ENCODE assay signal across 1 cellular context in genomic region chr10:103472005-103472404, GRCh38.
TF ChIP-seq lines count a peak whose summit lies in the region.

No MANE protein-coding gene starts in this region.

TF ChIP-seq in GM23338, 12 proteins besides CTCF, POLR2A, EP300 and RAD21 (continued from another document):
- no peak for TF ChIP-seq ZNF462 (CRISPR knock-in tag; IDR thresholded peaks at IDR 0.05)
- TF ChIP-seq ZNF114 (CRISPR knock-in tag; IDR thresholded peaks at IDR 0.05) = no peak
- TF ChIP-seq ZNF331 (CRISPR knock-in tag; IDR thresholded peaks at IDR 0.05; ENCODE audit: low read depth) = no peak
- TF ChIP-seq, protein P1, sequence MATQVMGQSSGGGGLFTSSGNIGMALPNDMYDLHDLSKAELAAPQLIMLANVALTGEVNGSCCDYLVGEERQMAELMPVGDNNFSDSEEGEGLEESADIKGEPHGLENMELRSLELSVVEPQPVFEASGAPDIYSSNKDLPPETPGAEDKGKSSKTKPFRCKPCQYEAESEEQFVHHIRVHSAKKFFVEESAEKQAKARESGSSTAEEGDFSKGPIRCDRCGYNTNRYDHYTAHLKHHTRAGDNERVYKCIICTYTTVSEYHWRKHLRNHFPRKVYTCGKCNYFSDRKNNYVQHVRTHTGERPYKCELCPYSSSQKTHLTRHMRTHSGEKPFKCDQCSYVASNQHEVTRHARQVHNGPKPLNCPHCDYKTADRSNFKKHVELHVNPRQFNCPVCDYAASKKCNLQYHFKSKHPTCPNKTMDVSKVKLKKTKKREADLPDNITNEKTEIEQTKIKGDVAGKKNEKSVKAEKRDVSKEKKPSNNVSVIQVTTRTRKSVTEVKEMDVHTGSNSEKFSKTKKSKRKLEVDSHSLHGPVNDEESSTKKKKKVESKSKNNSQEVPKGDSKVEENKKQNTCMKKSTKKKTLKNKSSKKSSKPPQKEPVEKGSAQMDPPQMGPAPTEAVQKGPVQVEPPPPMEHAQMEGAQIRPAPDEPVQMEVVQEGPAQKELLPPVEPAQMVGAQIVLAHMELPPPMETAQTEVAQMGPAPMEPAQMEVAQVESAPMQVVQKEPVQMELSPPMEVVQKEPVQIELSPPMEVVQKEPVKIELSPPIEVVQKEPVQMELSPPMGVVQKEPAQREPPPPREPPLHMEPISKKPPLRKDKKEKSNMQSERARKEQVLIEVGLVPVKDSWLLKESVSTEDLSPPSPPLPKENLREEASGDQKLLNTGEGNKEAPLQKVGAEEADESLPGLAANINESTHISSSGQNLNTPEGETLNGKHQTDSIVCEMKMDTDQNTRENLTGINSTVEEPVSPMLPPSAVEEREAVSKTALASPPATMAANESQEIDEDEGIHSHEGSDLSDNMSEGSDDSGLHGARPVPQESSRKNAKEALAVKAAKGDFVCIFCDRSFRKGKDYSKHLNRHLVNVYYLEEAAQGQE (IDR thresholded peaks at IDR 0.05; ENCODE audit: unreplicated experiment) = no peak
- no peak for TF ChIP-seq EZH2phosphoT487 (IDR thresholded peaks at IDR 0.05; ENCODE audit: unreplicated experiment)
- no peak for TF ChIP-seq EZH2 (IDR thresholded peaks at IDR 0.05; ENCODE audit: low read depth, unreplicated experiment)
- TF ChIP-seq STAT1 (IDR thresholded peaks at IDR 0.05; ENCODE audit: unreplicated experiment) = no peak
- no peak for TF ChIP-seq JUNB (IDR thresholded peaks at IDR 0.05; ENCODE audit: unreplicated experiment)
- no peak for TF ChIP-seq NANOG (IDR thresholded peaks at IDR 0.05; ENCODE audit: borderline replicate concordance)
- no peak for TF ChIP-seq CREB1 (CRISPR knock-in tag; IDR thresholded peaks at IDR 0.05; ENCODE audit: low read depth)
